Comparison of ENCODE assay signal across 16 cellular contexts in genomic region chr7:24668922-24669635, GRCh38.
A peak's percentile ranks its signal among the peaks of the same experiment; 100 is the strongest.
DNase-seq lines count a peak whose midpoint lies in the region; ATAC-seq, FAIRE-seq and TF ChIP-seq lines count a peak whose summit lies in the region.
"Had no signal": no experiment of that assay in that cellular context is flagged by ENCODE, and none has a peak within 500 bp of the region (broad histone marks: within the 10 kb centered on the region; RNA-seq: fewer than 3 reads in every experiment).

No MANE protein-coding gene starts in this region.

- H3K27me3 ChIP-seq in BJ (ENCODE audit: control insufficient read depth, insufficient read depth, low read length) (no peaks in the 10 kb centered on the region), Loucy (ENCODE audit: insufficient read depth, low read length, poor library complexity, severe bottlenecking) (no peaks in the 10 kb centered on the region), bronchial epithelial cell (ENCODE audit: control insufficient read depth, insufficient read depth, low read length) (no peaks in the 10 kb centered on the region), HepG2 (ENCODE audit: control insufficient read depth in 1 of 2, insufficient read depth in 2 of 2, low read length in 2 of 2) (no peaks in the 10 kb centered on the region; a peak in 1 of 5 replicates), body of pancreas (no peaks in the 10 kb centered on the region)
- H3K27me3 ChIP-seq: neural progenitor cell had no signal

- in situ Hi-C loops in HepG2 (cut with HindIII; ENCODE audit: extremely low pct_ligation_motif_present, low pct_unique_long_range_greater_than_20kb) = loop anchor here (5.0 to 10.0 kb wide), 2 partner anchors 267 to 374 kb away; no protein-coding TSS in a partner anchor

- POLR2A ChIA-PET in BJ (lab: Charles Lee) (no interaction called here), HepG2 (lab: Yijun Ruan, JAX) (no interaction called here)

- no peak overlapping the region for H3K4me3 ChIP-seq in BJ (ENCODE audit: low read depth, low read length)
- H3K4me3 ChIP-seq in Loucy (ENCODE audit: low read length, poor library complexity, severe bottlenecking) = no peak overlapping the region
- H3K4me3 ChIP-seq in bronchial epithelial cell (ENCODE audit: low read depth, low read length) = no peak overlapping the region
- no peak overlapping the region for H3K4me3 ChIP-seq in HepG2 (replicated peaks in 1 of 3; ENCODE audit: insufficient read depth in 1 of 3, low read depth in 2 of 3, low read length in 3 of 3)
- no peak overlapping the region for H3K4me3 ChIP-seq in body of pancreas
- H3K4me3 ChIP-seq: neural progenitor cell had no signal

- CTCF ChIA-PET in BJ (lab: Yijun Ruan, JAX) = interaction anchor here (1.3 to 2.6 kb wide), 3 partner anchors 13 to 425 kb away, joined by 4 to 7 read pairs (median 4); no protein-coding TSS in a partner anchor
- CTCF ChIA-PET in HepG2 (lab: Yijun Ruan, JAX; ENCODE audit: low intra/inter-chr PET ratio, low total read pairs) = no interaction called here

- H4K20me1 ChIP-seq in Loucy (ENCODE audit: insufficient read depth, low read length, poor library complexity, severe bottlenecking) = no peaks in the 10 kb centered on the region
- no peaks in the 10 kb centered on the region for H4K20me1 ChIP-seq in HepG2 (ENCODE audit: insufficient read depth, low read length)

- H2AFZ ChIP-seq in Loucy (ENCODE audit: low read length) (no peak overlapping the region), HepG2 (ENCODE audit: low read length) (no peak overlapping the region)
- H2AFZ ChIP-seq: neural progenitor cell had no signal

- no TSS peak for BruUV-seq in HepG2 (replicated peaks; lab: Mats Ljungman, UMichigan)

- 0 out of 3 replicates have a peak, but pooled peaks have one; percentile 44 for ATAC-seq in HepG2
- no peak for ATAC-seq in HG02973 (IDR thresholded peaks at IDR 0.05; ENCODE audit: unreplicated experiment)
- ATAC-seq in body of pancreas = no peak

- H3K79me2 ChIP-seq in Loucy (ENCODE audit: insufficient read depth, low read length) (no peaks in the 10 kb centered on the region), HepG2 (ENCODE audit: insufficient read depth, low read length) (no peaks in the 10 kb centered on the region)

- FAIRE-seq in bronchial epithelial cell (lab: Jason Lieb, UNC) (no peak), HepG2 (lab: Jason Lieb, UNC) (no peak)
- FAIRE-seq: frontal cortex had no signal

- no peaks in the 10 kb centered on the region for H3K9me2 ChIP-seq in Loucy (replicated peaks; ENCODE audit: low read depth, low read length)

- H3F3A ChIP-seq in Loucy (ENCODE audit: low read depth) = no peaks in the 10 kb centered on the region

- H3K36me3 ChIP-seq in BJ (ENCODE audit: control insufficient read depth, insufficient read depth, low read length) = no peaks in the 10 kb centered on the region
- no peaks in the 10 kb centered on the region; the same call in 1 of the 2 replicates for H3K36me3 ChIP-seq in Loucy (ENCODE audit: insufficient read depth, low read length)
- no peaks in the 10 kb centered on the region for H3K36me3 ChIP-seq in bronchial epithelial cell (ENCODE audit: control insufficient read depth, insufficient read depth, low read length)
- H3K36me3 ChIP-seq in HepG2 (replicated peaks in 1 of 2; ENCODE audit: control insufficient read depth in 1 of 2, insufficient read depth in 2 of 2, low read length in 2 of 2) = 0 out of 5 replicates have a peak, but pooled peaks cover 0 to 1% of the 10 kb centered on the region in 2 experiments
- H3K36me3 ChIP-seq in body of pancreas (replicated peaks in 1 of 2; ENCODE audit: insufficient read depth in 1 of 2, low read depth in 2 of 2) = no peaks in the 10 kb centered on the region

- H3K27ac ChIP-seq in HepG2 (ENCODE audit: extremely low read length, insufficient read depth, low read length) (no peak overlapping the region), body of pancreas (no peak overlapping the region)
- H3K27ac ChIP-seq: neural progenitor cell had no signal

- peaks cover 19% of the 10 kb centered on the region for H3K4me1 ChIP-seq in Loucy (ENCODE audit: insufficient read depth, low read length, poor library complexity, severe bottlenecking)
- H3K4me1 ChIP-seq in HepG2 (ENCODE audit: insufficient read depth, low read length) = no peaks in the 10 kb centered on the region
- H3K4me1 ChIP-seq in body of pancreas = no peaks in the 10 kb centered on the region

- no peak overlapping the region for H3K4me2 ChIP-seq in Loucy (ENCODE audit: low read depth, low read length, poor library complexity, severe bottlenecking)
- no peak overlapping the region for H3K4me2 ChIP-seq in HepG2 (ENCODE audit: low read depth, low read length)
- H3K4me2 ChIP-seq: neural progenitor cell had no signal

- intact Hi-C loops in HepG2 (cut with micrococcal nuclease; ENCODE audit: unreplicated experiment) = loop anchor here (5.0 to 10.0 kb wide), 2 partner anchors 204 to 732 kb away; no protein-coding TSS in a partner anchor
- intact Hi-C loops in body of pancreas (cut with DNase I) = loop anchor here (10.0 kb wide), 1 partner anchor 94 kb away; the partner anchor contains the start of gene PALS2

- no peak for TF ChIP-seq EP300 in HepG2 (IDR thresholded peaks at IDR 0.05; ENCODE audit: low read depth in 2 of 2, low read length in 2 of 2)
- no peak for TF ChIP-seq EP300 in HepG2 (CRISPR knock-in tag; IDR thresholded peaks at IDR 0.05; ENCODE audit: borderline replicate concordance)

- no peak for TF ChIP-seq RAD21 in HepG2 (CRISPR knock-in tag; IDR thresholded peaks at IDR 0.05)

- peak overlapping the region; percentile 11 for H3K9ac ChIP-seq in Loucy (ENCODE audit: low read depth, low read length, poor library complexity, severe bottlenecking)
- no peak overlapping the region for H3K9ac ChIP-seq in HepG2 (ENCODE audit: insufficient read depth, low read depth, low read length)
- H3K9ac ChIP-seq: neural progenitor cell had no signal

- H3K9me3 ChIP-seq in Loucy (ENCODE audit: insufficient read depth, low read depth, low read length) (no peaks in the 10 kb centered on the region), HepG2 (ENCODE audit: low read length) (no peaks in the 10 kb centered on the region), body of pancreas (no peaks in the 10 kb centered on the region)

- TF ChIP-seq CTCF in BJ (IDR thresholded peaks at IDR 0.05; ENCODE audit: insufficient read depth, low read depth, low read length) (no peak), Loucy (conservative IDR thresholded peaks at IDR 0.05; ENCODE audit: low read length) (no peak), bronchial epithelial cell (IDR thresholded peaks at IDR 0.05; ENCODE audit: insufficient read depth, low read length, severe bottlenecking) (no peak), HepG2 (CRISPR knock-in tag; IDR thresholded peaks at IDR 0.05) (no peak), body of pancreas (IDR thresholded peaks at IDR 0.05) (no peak)

- WGBS in HepG2 (ENCODE audit: low lambda C conversion rate) = 77% methylated on average over 3 of the region's 3 CpGs
- 51 to 52% methylated on average over 3 of the region's 3 CpGs for WGBS in body of pancreas, 2 donors

- DNase-seq in BJ (ENCODE audit: low read depth) (peak; percentile 7), bronchial epithelial cell (ENCODE audit: low read depth) (peak; percentile 63), HepG2 (ENCODE audit: low spot score) (no peak), epidermal melanocyte (ENCODE audit: insufficient read length, low spot score) (no peak), body of pancreas (no peak)
- no peak for DNase-seq in activated effector memory CD4-positive, alpha-beta T cell treated with Interleukin-2 at 50 U/mL for 16 hours
- DNase-seq: activated CD4-positive, alpha-beta T cell treated with anti-CD3 and anti-CD28 coated beads, Interleukin-2, amount 50 U/mL, for 1 hour; AML-193; caudate nucleus; GDM1; NCI-H1436 treated with DMSO at 0.1 percent for 48 hours; NCI-H748 treated with DMSO at 0.1 percent for 48 hours had no signal

- TF ChIP-seq POLR2A in HepG2 (IDR thresholded peaks at IDR 0.05; ENCODE audit: insufficient read depth in 1 of 2, low read depth in 2 of 2, low read length in 2 of 2) (no peak), body of pancreas (IDR thresholded peaks at IDR 0.05) (no peak)

TF ChIP-seq in HepG2, 621 proteins besides CTCF, POLR2A, EP300 and RAD21 (continues in another document):
- no peak for TF ChIP-seq MED8 (CRISPR knock-in tag; IDR thresholded peaks at IDR 0.05; ENCODE audit: insufficient replicate concordance)
- TF ChIP-seq LBX2 (CRISPR knock-in tag; IDR thresholded peaks at IDR 0.05; ENCODE audit: borderline replicate concordance) = no peak
- no peak for TF ChIP-seq NONO (IDR thresholded peaks at IDR 0.05)
- no peak for TF ChIP-seq NONO (CRISPR knock-in tag; conservative IDR thresholded peaks at IDR 0.05)
- no peak for TF ChIP-seq BRCA1 (CRISPR knock-in tag; IDR thresholded peaks at IDR 0.05)
- no peak for TF ChIP-seq ZBTB21 (CRISPR knock-in tag; IDR thresholded peaks at IDR 0.05)
- no peak for TF ChIP-seq POLR2AphosphoS5 (IDR thresholded peaks at IDR 0.05; ENCODE audit: low read depth, low read length)
- no peak for TF ChIP-seq ZNF333 (CRISPR knock-in tag; IDR thresholded peaks at IDR 0.05; ENCODE audit: borderline replicate concordance)
- no peak for TF ChIP-seq ARNT (IDR thresholded peaks at IDR 0.05)

Comparison
In these comparisons a context has a peak if more than half of its experiments do, and no peak if none do; other contexts are left out.
1. DNase-seq: peak in BJ (single experiment) and bronchial epithelial cell (single experiment); none in HepG2 (single experiment), activated effector memory CD4-positive, alpha-beta T cell treated with Interleukin-2 at 50 U/mL for 16 hours (single experiment), epidermal melanocyte (single experiment) and body of pancreas (0 of 4).